8 cellular contexts compared by ENCODE assay signal in genomic region chr11:2376751-2377451, GRCh38. TPM values are rescaled to one million over a fixed set of nuclear protein-coding genes. Genes with fewer than 3 reads are reported as not detected.
DNase-seq lines count a peak whose midpoint lies in the region; ATAC-seq and TF ChIP-seq lines count a peak whose summit lies in the region.

A gene with protein sequence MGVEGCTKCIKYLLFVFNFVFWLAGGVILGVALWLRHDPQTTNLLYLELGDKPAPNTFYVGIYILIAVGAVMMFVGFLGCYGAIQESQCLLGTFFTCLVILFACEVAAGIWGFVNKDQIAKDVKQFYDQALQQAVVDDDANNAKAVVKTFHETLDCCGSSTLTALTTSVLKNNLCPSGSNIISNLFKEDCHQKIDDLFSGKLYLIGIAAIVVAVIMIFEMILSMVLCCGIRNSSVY (plus strand): TSS chr11:2377310. CDS start chr11:2377550, 240 bp downstream.

- TF ChIP-seq EP300 in upper lobe of left lung (IDR thresholded peaks at IDR 0.05), result no peak

- WGBS in upper lobe of left lung, 2 donors, result 32% methylated on average over 7 of the region's 65 CpGs; no CpG with 5 or more reads in 1 of the 2 donors

- no peaks in the 10 kb centered on the region for H3K36me3 ChIP-seq in upper lobe of left lung

- TF ChIP-seq CTCF in HFFc6 (IDR thresholded peaks at IDR 0.05), result no peak
- TF ChIP-seq CTCF in osteocyte (IDR thresholded peaks at IDR 0.05), result peak; percentile 11
- peak in 2 of 6 experiments; percentile 9 to 19 for TF ChIP-seq CTCF in upper lobe of left lung (IDR thresholded peaks at IDR 0.05)

- peaks cover 33 to 60% (median 52%) of the 10 kb centered on the region in 4 donors for H3K4me1 ChIP-seq in upper lobe of left lung

- peak within 1 kb of the TSS; percentile 98 to 99 (median 98) for H3K27ac ChIP-seq in upper lobe of left lung

- CTCF ChIA-PET in activated naive CD4-positive, alpha-beta T cell treated with anti-CD3 and anti-CD28 coated beads, Interleukin-2, amount 10 ng/mL, durations not matched to agents 7 days and 5 days (lab: Charles Lee), result interaction anchor here (1.2 kb wide), 1 partner anchor 24 kb away, joined by 3 read pairs; the partner anchor contains the start of gene TSSC4

- 0 out of 2 replicates have a peak, but pooled peaks cover 5% of the 10 kb centered on the region for H3K36me3 Mint-ChIP-seq in HFFc6 (ENCODE audit: low read depth)
- H3K36me3 Mint-ChIP-seq in activated naive CD4-positive, alpha-beta T cell treated with anti-CD3 and anti-CD28 coated beads, Interleukin-2, amount 10 ng/mL, durations not matched to agents 7 days and 5 days, result peaks cover 5% of the 10 kb centered on the region
- H3K36me3 Mint-ChIP-seq in osteocyte (ENCODE audit: unreplicated experiment), result no peaks in the 10 kb centered on the region

- peaks cover 11% of the 10 kb centered on the region for H3K27me3 Mint-ChIP-seq in HFFc6 (ENCODE audit: insufficient read depth)
- H3K27me3 Mint-ChIP-seq in activated naive CD4-positive, alpha-beta T cell treated with anti-CD3 and anti-CD28 coated beads, Interleukin-2, amount 10 ng/mL, durations not matched to agents 7 days and 5 days, result peaks cover 21% of the 10 kb centered on the region
- no peaks in the 10 kb centered on the region for H3K27me3 Mint-ChIP-seq in osteocyte (ENCODE audit: unreplicated experiment)

- peak within 1 kb of the TSS; percentile 88 to 97 (median 94) for H3K4me3 ChIP-seq in upper lobe of left lung

- H3K27me3 ChIP-seq in upper lobe of left lung, result no peaks in the 10 kb centered on the region

- DNase-seq in G401 (ENCODE audit: low spot score) (peak; percentile 59), HFFc6 (no peak), RPMI8226 (peak; percentile 33), glomerular visceral epithelial cell (ENCODE audit: extremely low spot score) (peak; percentile 47), osteocyte (ENCODE audit: extremely low spot score, unreplicated experiment) (no peak), upper lobe of left lung (peak; percentile 58 to 93), COLO668 (lab: John Stamatoyannopoulos, UW; ENCODE audit: unreplicated experiment) (no peak)
- DNase-seq in activated naive CD4-positive, alpha-beta T cell treated with anti-CD3 and anti-CD28 coated beads, Interleukin-2, amount 10 ng/mL, durations not matched to agents 7 days and 5 days, result peak; percentile 65

- in situ Hi-C loops in G401 (cut with HindIII; ENCODE audit: low sequenced_read_pairs), result no loop called here

- H3K4me3 Mint-ChIP-seq in HFFc6 (peak within 1 kb of the TSS; percentile 94), osteocyte (ENCODE audit: unreplicated experiment) (peak within 1 kb of the TSS; percentile 92)
- H3K4me3 Mint-ChIP-seq in activated naive CD4-positive, alpha-beta T cell treated with anti-CD3 and anti-CD28 coated beads, Interleukin-2, amount 10 ng/mL, durations not matched to agents 7 days and 5 days, result peak within 1 kb of the TSS; percentile 80

- peaks cover 28% of the 10 kb centered on the region for H3K4me1 Mint-ChIP-seq in HFFc6 (ENCODE audit: low read depth)
- H3K4me1 Mint-ChIP-seq in activated naive CD4-positive, alpha-beta T cell treated with anti-CD3 and anti-CD28 coated beads, Interleukin-2, amount 10 ng/mL, durations not matched to agents 7 days and 5 days, result peaks cover 24% of the 10 kb centered on the region
- peaks cover 29% of the 10 kb centered on the region for H3K4me1 Mint-ChIP-seq in osteocyte (ENCODE audit: unreplicated experiment)

- H3K27ac Mint-ChIP-seq in HFFc6 (peak within 1 kb of the TSS; percentile 88), osteocyte (ENCODE audit: unreplicated experiment) (peak within 1 kb of the TSS; percentile 87)
- H3K27ac Mint-ChIP-seq in activated naive CD4-positive, alpha-beta T cell treated with anti-CD3 and anti-CD28 coated beads, Interleukin-2, amount 10 ng/mL, durations not matched to agents 7 days and 5 days, result peak within 1 kb of the TSS; percentile 85

- peak; percentile 57 to 80 for ATAC-seq in upper lobe of left lung (ENCODE audit: low FRiP score in 2 of 2)

- no peaks in the 10 kb centered on the region for H3K9me3 Mint-ChIP-seq in HFFc6
- no peaks in the 10 kb centered on the region for H3K9me3 Mint-ChIP-seq in activated naive CD4-positive, alpha-beta T cell treated with anti-CD3 and anti-CD28 coated beads, Interleukin-2, amount 10 ng/mL, durations not matched to agents 7 days and 5 days
- H3K9me3 Mint-ChIP-seq in osteocyte (ENCODE audit: unreplicated experiment), result no peaks in the 10 kb centered on the region

- H3K9me3 ChIP-seq in upper lobe of left lung, result no peaks in the 10 kb centered on the region

- TF ChIP-seq POLR2A in upper lobe of left lung (IDR thresholded peaks at IDR 0.05), result peak in 1 of 4 donors; percentile 40

RNA-seq across cellular contexts. Expression of the gene that starts here (rescaled TPM):
- 61.8 and 105 TPM in 2 replicates for total RNA-seq in G401 (2014; rRNA removed; shearing (Covaris generic))
- total RNA-seq in HFFc6 (2021; fragmentation: NEBNext Ultra II Directional; extraction: Animal tissue kit (Norgen Biotek cat#: 25700)), result 100 to 1,000 TPM; 540 to 738 (median 627) TPM
- total RNA-seq in osteocyte, result 652 and 682 TPM in 2 replicates
- 1,000 to 10,000 TPM in 1 of 6 donors, 100 to 1,000 TPM in 5; 398 to 1,053 (median 787) TPM for total RNA-seq in upper lobe of left lung

Comparison
In these comparisons a context has a peak if more than half of its experiments do, and no peak if none do; other contexts are left out.
1. DNase-seq: peak in G401 (single experiment), RPMI8226 (single experiment), activated naive CD4-positive, alpha-beta T cell treated with anti-CD3 and anti-CD28 coated beads, Interleukin-2, amount 10 ng/mL, durations not matched to agents 7 days and 5 days (single experiment), glomerular visceral epithelial cell (single experiment) and upper lobe of left lung (2 of 2); none in HFFc6 (single experiment), osteocyte (single experiment) and COLO668 (single experiment).
2. Peak in every context shown above with its lines, with median percentiles within 50 percentile points of each other: H3K27ac Mint-ChIP-seq and H3K4me3 Mint-ChIP-seq.